ENCODE assay signal across 16 cellular contexts in genomic region chr13:49185264-49185663, GRCh38. TPM values are rescaled to one million over a fixed set of nuclear protein-coding genes. Genes with fewer than 3 reads are reported as not detected.
DNase-seq lines count a peak whose midpoint lies in the region; ATAC-seq, FAIRE-seq and TF ChIP-seq lines count a peak whose summit lies in the region.
"Had no signal": no experiment of that assay in that cellular context is flagged by ENCODE, and none has a peak within 500 bp of the region (broad histone marks: within the 10 kb centered on the region; RNA-seq: fewer than 3 reads in every experiment).

No MANE protein-coding gene starts in this region.

- no peaks in the 10 kb centered on the region for H3K27me3 Mint-ChIP-seq in activated CD8-positive, alpha-beta T cell treated with anti-CD3 and anti-CD28 coated beads for 36 hours
- no peaks in the 10 kb centered on the region for H3K27me3 Mint-ChIP-seq in activated CD8-positive, alpha-beta T cell treated with anti-CD3 and anti-CD28 coated beads, Interleukin-2, amount 10 ng/mL, durations not matched to agents 7 days and 5 days (ENCODE audit: low read depth)
- no peaks in the 10 kb centered on the region for H3K27me3 Mint-ChIP-seq in stimulated activated memory B cell treated with anti-CD40 and anti-IgM and Interleukin-4, amounts not matched to agents 10 μg/mL and 1 μg/mL and 100 μg/mL, for 72 hours

- H3K4me1 Mint-ChIP-seq in activated CD8-positive, alpha-beta T cell treated with anti-CD3 and anti-CD28 coated beads for 36 hours (ENCODE audit: low read depth), result peaks cover 13% of the 10 kb centered on the region
- peaks cover 17% of the 10 kb centered on the region for H3K4me1 Mint-ChIP-seq in activated CD8-positive, alpha-beta T cell treated with anti-CD3 and anti-CD28 coated beads, Interleukin-2, amount 10 ng/mL, durations not matched to agents 7 days and 5 days (ENCODE audit: low read depth)
- H3K4me1 Mint-ChIP-seq in stimulated activated memory B cell treated with anti-CD40 and anti-IgM and Interleukin-4, amounts not matched to agents 10 μg/mL and 1 μg/mL and 100 μg/mL, for 72 hours, result no peaks in the 10 kb centered on the region

- H3K79me2 ChIP-seq in GM12878 (ENCODE audit: control insufficient read depth, insufficient read depth, low read length), result no peaks in the 10 kb centered on the region

- in situ Hi-C loops in GM12878 (cut with MboI), result no loop called here

- no peak overlapping the region for H3K9ac ChIP-seq in GM12878 (ENCODE audit: control insufficient read depth, insufficient read depth, low read length)

- H3K36me3 ChIP-seq in GM12878 (ENCODE audit: control insufficient read depth in 2 of 2, insufficient read depth in 2 of 2, low read length in 1 of 2), result peaks cover 0 to 17% of the 10 kb centered on the region in 2 experiments; a peak in 3 of 4 replicates
- no peaks in the 10 kb centered on the region for H3K36me3 ChIP-seq in WERI-Rb-1

- BruUV-seq in GM12878 (replicated peaks; lab: Mats Ljungman, UMichigan), result no TSS peak

- peaks cover 32% of the 10 kb centered on the region for H3K36me3 Mint-ChIP-seq in activated CD8-positive, alpha-beta T cell treated with anti-CD3 and anti-CD28 coated beads for 36 hours (ENCODE audit: low read depth)
- H3K36me3 Mint-ChIP-seq in activated CD8-positive, alpha-beta T cell treated with anti-CD3 and anti-CD28 coated beads, Interleukin-2, amount 10 ng/mL, durations not matched to agents 7 days and 5 days (ENCODE audit: low read depth), result peaks cover 46% of the 10 kb centered on the region
- H3K36me3 Mint-ChIP-seq in stimulated activated memory B cell treated with anti-CD40 and anti-IgM and Interleukin-4, amounts not matched to agents 10 μg/mL and 1 μg/mL and 100 μg/mL, for 72 hours, result peaks cover 17% of the 10 kb centered on the region

- CTCF ChIA-PET in activated CD8-positive, alpha-beta T cell treated with anti-CD3 and anti-CD28 coated beads for 36 hours (lab: Charles Lee), result interaction anchor here (1.5 kb wide), 1 partner anchor 215 kb away, joined by 3 read pairs; no protein-coding TSS in a partner anchor
- CTCF ChIA-PET in activated CD8-positive, alpha-beta T cell treated with anti-CD3 and anti-CD28 coated beads, Interleukin-2, amount 10 ng/mL, durations not matched to agents 7 days and 5 days (lab: Charles Lee), result interaction anchor here (1.2 kb wide), 1 partner anchor 30 kb away, joined by 3 read pairs; no protein-coding TSS in a partner anchor
- CTCF ChIA-PET in GM12878 (lab: Yijun Ruan, JAX), result interaction anchor here (0.9 kb wide), 1 partner anchor 11 kb away, joined by 3 read pairs; no protein-coding TSS in a partner anchor

- H2AFZ ChIP-seq in GM12878 (ENCODE audit: control insufficient read depth, low read depth, low read length), result no peak overlapping the region

- SMC1A ChIA-PET in GM12878 (lab: Charles Lee; ENCODE audit: uncharacterized antibody, unreplicated experiment), result interaction anchor here (0.5 to 0.7 kb wide), 2 partner anchors 197 to 1758 kb away, joined by 3 read pairs; no protein-coding TSS in a partner anchor

- H3K27me3 ChIP-seq in HL-60 (ENCODE audit: insufficient read depth, poor library complexity, severe bottlenecking) (no peaks in the 10 kb centered on the region), GM12878 (replicated peaks in 1 of 2; ENCODE audit: control insufficient read depth in 2 of 2, insufficient read depth in 2 of 2, low read length in 1 of 2) (no peaks in the 10 kb centered on the region), WERI-Rb-1 (ENCODE audit: insufficient read depth, low read depth, severe bottlenecking) (no peaks in the 10 kb centered on the region)
- H3K27me3 ChIP-seq: dorsolateral prefrontal cortex, foreskin keratinocyte, pancreas, thyroid gland had no signal

- H3K4me3 ChIP-seq in HL-60 (replicated peaks; ENCODE audit: insufficient read depth, low read length), result no peak overlapping the region
- no peak overlapping the region for H3K4me3 ChIP-seq in GM12878
- no peak overlapping the region for H3K4me3 ChIP-seq in WERI-Rb-1 (ENCODE audit: low read depth, low read length)
- H3K4me3 ChIP-seq: dorsolateral prefrontal cortex, pancreas, thyroid gland had no signal

- 0% methylated on average over 1 of the region's 1 CpG for WGBS in GM12878 (ENCODE audit: insufficient coverage, insufficient replicate concordance, low lambda C conversion rate, missing lambda C conversion rate)

- POLR2A ChIA-PET in activated CD8-positive, alpha-beta T cell treated with anti-CD3 and anti-CD28 coated beads for 36 hours (lab: Charles Lee), result no interaction called here
- POLR2A ChIA-PET in activated CD8-positive, alpha-beta T cell treated with anti-CD3 and anti-CD28 coated beads, Interleukin-2, amount 10 ng/mL, durations not matched to agents 7 days and 5 days (lab: Charles Lee), result no interaction called here
- POLR2A ChIA-PET in GM12878 (lab: Charles Lee), result interaction anchor here (0.8 kb wide), 1 partner anchor 1167 kb away, joined by 3 read pairs; no protein-coding TSS in a partner anchor

- H3K4me2 ChIP-seq in GM12878 (ENCODE audit: control insufficient read depth, insufficient read depth), result no peak overlapping the region

- no peak for FAIRE-seq in GM12878 (lab: Jason Lieb, UNC)

- H3K9me3 Mint-ChIP-seq in activated CD8-positive, alpha-beta T cell treated with anti-CD3 and anti-CD28 coated beads for 36 hours, result no peaks in the 10 kb centered on the region
- H3K9me3 Mint-ChIP-seq in activated CD8-positive, alpha-beta T cell treated with anti-CD3 and anti-CD28 coated beads, Interleukin-2, amount 10 ng/mL, durations not matched to agents 7 days and 5 days (ENCODE audit: insufficient read depth), result no peaks in the 10 kb centered on the region
- no peaks in the 10 kb centered on the region for H3K9me3 Mint-ChIP-seq in stimulated activated memory B cell treated with anti-CD40 and anti-IgM and Interleukin-4, amounts not matched to agents 10 μg/mL and 1 μg/mL and 100 μg/mL, for 72 hours

- no peak for TF ChIP-seq RAD21 in GM12878 (IDR thresholded peaks at IDR 0.05; ENCODE audit: insufficient read depth, low read depth, low read length)

- H3K27ac ChIP-seq in HL-60 (replicated peaks) (no peak overlapping the region), GM12878 (ENCODE audit: control insufficient read depth, insufficient read depth) (no peak overlapping the region), WERI-Rb-1 (no peak overlapping the region)
- H3K27ac ChIP-seq: dorsolateral prefrontal cortex, foreskin keratinocyte, pancreas, thyroid gland had no signal

- no peak for TF ChIP-seq CTCF in activated CD8-positive, alpha-beta T cell treated with anti-CD3 and anti-CD28 coated beads for 36 hours (IDR thresholded peaks at IDR 0.05)
- no peak for TF ChIP-seq CTCF in HL-60 (IDR thresholded peaks at IDR 0.05; ENCODE audit: insufficient read depth, low read length)
- no peak for TF ChIP-seq CTCF in GM12878 (IDR thresholded peaks at IDR 0.05 in 2 of 3, conservative IDR thresholded peaks at IDR 0.05 in 1 of 3; ENCODE audit: control insufficient read depth in 2 of 3, extremely low read depth in 1 of 3, insufficient read depth in 1 of 3, low read depth in 3 of 3, low read length in 3 of 3)
- no peak for TF ChIP-seq CTCF in WERI-Rb-1 (IDR thresholded peaks at IDR 0.05; ENCODE audit: low read depth, low read length)

- no peaks in the 10 kb centered on the region for H3K4me1 ChIP-seq in GM12878 (ENCODE audit: control insufficient read depth, insufficient read depth, low read length)
- H3K4me1 ChIP-seq: foreskin keratinocyte, pancreas, thyroid gland had no signal

- H4K20me1 ChIP-seq in GM12878 (ENCODE audit: control insufficient read depth, insufficient read depth), result no peaks in the 10 kb centered on the region

- no peak for DNase-seq in activated CD8-positive, alpha-beta T cell treated with anti-CD3 and anti-CD28 coated beads for 36 hours
- no peak for DNase-seq in activated CD8-positive, alpha-beta T cell treated with anti-CD3 and anti-CD28 coated beads, Interleukin-2, amount 10 ng/mL, durations not matched to agents 7 days and 5 days
- DNase-seq in HL-60 (ENCODE audit: low read depth in 1 of 2, low spot score in 1 of 2) (peak; percentile 15 to 32), GM12878 (ENCODE audit: low read depth, low spot score) (peak; percentile 12), HuH-7 (ENCODE audit: low spot score) (no peak), WERI-Rb-1 (no peak)
- DNase-seq: ACHN; dorsolateral prefrontal cortex; foreskin keratinocyte; midbrain; NCI-H2029 treated with DMSO at 0.1 percent for 48 hours; pancreas; stimulated activated CD4-positive, alpha-beta T cell treated with anti-CD3 and anti-CD28 coated beads, Interleukin-12 subunit alpha, Interleukin-12 subunit beta, amount 100 ng/mL, for 4 hours; thyroid gland had no signal

- no peak for TF ChIP-seq POLR2A in GM12878 (IDR thresholded peaks at IDR 0.05; ENCODE audit: low read depth, low read length)

- TF ChIP-seq EP300 in GM12878 (IDR thresholded peaks at IDR 0.05; ENCODE audit: borderline replicate concordance in 1 of 2, control insufficient read depth in 1 of 2, low read depth in 2 of 2, low read length in 2 of 2), result no peak

- RAD21 ChIA-PET in GM12878 (lab: Charles Lee; ENCODE audit: unreplicated experiment), result no interaction called here

- peak; percentile 13 for ATAC-seq in activated CD8-positive, alpha-beta T cell treated with anti-CD3 and anti-CD28 coated beads for 36 hours
- no peak for ATAC-seq in activated CD8-positive, alpha-beta T cell treated with anti-CD3 and anti-CD28 coated beads, Interleukin-2, amount 10 ng/mL, durations not matched to agents 7 days and 5 days
- ATAC-seq in GM12878 (peak; percentile 34; the same call in 2 of the 3 replicates), HG03045 (IDR thresholded peaks at IDR 0.05; ENCODE audit: unreplicated experiment) (no peak)
- ATAC-seq in stimulated activated memory B cell treated with anti-CD40 and anti-IgM and Interleukin-4, amounts not matched to agents 10 μg/mL and 1 μg/mL and 100 μg/mL, for 72 hours, result peak; percentile 95
- ATAC-seq: foreskin keratinocyte had no signal

- peak overlapping the region; percentile 77 for H3K27ac Mint-ChIP-seq in activated CD8-positive, alpha-beta T cell treated with anti-CD3 and anti-CD28 coated beads for 36 hours
- H3K27ac Mint-ChIP-seq in activated CD8-positive, alpha-beta T cell treated with anti-CD3 and anti-CD28 coated beads, Interleukin-2, amount 10 ng/mL, durations not matched to agents 7 days and 5 days, result no peak overlapping the region
- no peak overlapping the region for H3K27ac Mint-ChIP-seq in stimulated activated memory B cell treated with anti-CD40 and anti-IgM and Interleukin-4, amounts not matched to agents 10 μg/mL and 1 μg/mL and 100 μg/mL, for 72 hours

- intact Hi-C loops in activated CD8-positive, alpha-beta T cell treated with anti-CD3 and anti-CD28 coated beads for 36 hours (cut with micrococcal nuclease), result no loop called here
- intact Hi-C loops in GM12878 (cut with micrococcal nuclease; ENCODE audit: unreplicated experiment), result no loop called here

- no peak overlapping the region for H3K4me3 Mint-ChIP-seq in activated CD8-positive, alpha-beta T cell treated with anti-CD3 and anti-CD28 coated beads for 36 hours
- no peak overlapping the region for H3K4me3 Mint-ChIP-seq in activated CD8-positive, alpha-beta T cell treated with anti-CD3 and anti-CD28 coated beads, Interleukin-2, amount 10 ng/mL, durations not matched to agents 7 days and 5 days
- H3K4me3 Mint-ChIP-seq in stimulated activated memory B cell treated with anti-CD40 and anti-IgM and Interleukin-4, amounts not matched to agents 10 μg/mL and 1 μg/mL and 100 μg/mL, for 72 hours, result no peak overlapping the region

- no peaks in the 10 kb centered on the region for H3K9me3 ChIP-seq in GM12878 (replicated peaks; ENCODE audit: control insufficient read depth, insufficient read depth, low read length)
- H3K9me3 ChIP-seq in WERI-Rb-1 (ENCODE audit: severe bottlenecking), result no peaks in the 10 kb centered on the region
- H3K9me3 ChIP-seq: pancreas, thyroid gland had no signal

RNA-seq across cellular contexts. Expression of gene MLNR, which starts 34.9 kb away (rescaled TPM):
- not detected for total RNA-seq in activated CD8-positive, alpha-beta T cell treated with anti-CD3 and anti-CD28 coated beads for 36 hours
- not detected for total RNA-seq in activated CD8-positive, alpha-beta T cell treated with anti-CD3 and anti-CD28 coated beads, Interleukin-2, amount 10 ng/mL, durations not matched to agents 7 days and 5 days
- total RNA-seq in GM12878 (2013; cell fraction: nucleolus; rRNA removed), result not detected in 2 replicates
- total RNA-seq in GM12878 (2014; rRNA removed), result not detected in 2 replicates
- total RNA-seq in GM12878 (2014; rRNA removed; fragmentation: Illumina TruSeq; extraction: Trizol), result not detected in 2 replicates
- not detected in 2 replicates for total RNA-seq in GM12878 (2021)
- polyA plus RNA-seq in GM12878 (2011; ENCODE audit: low read depth), result not detected
- polyA plus RNA-seq in GM12878 (2011; rRNA removed), result not detected in 2 replicates
- not detected in 2 replicates for polyA plus RNA-seq in GM12878 (2011; cell fraction: cytosol; rRNA removed)
- polyA plus RNA-seq in GM12878 (2011; cell fraction: nucleus; rRNA removed), result not detected in 2 replicates
- polyA plus RNA-seq in GM12878 (2012), result not detected in 2 replicates
- polyA plus RNA-seq in GM12878 (2014; fragmentation: Illumina TruSeq; extraction: Trizol), result not detected in 2 replicates
- polyA plus RNA-seq in GM12878 (2014; fragmentation: Nextera tagmentation; extraction: Ambion mirVana), result not detected
- not detected in 2 replicates for polyA plus RNA-seq in GM12878 (2014; rRNA removed)
- polyA plus RNA-seq in GM12878 (2016; fragmentation: Nextera tagmentation; extraction: Ambion mirVana), result not detected
- polyA minus RNA-seq in GM12878 (2011; rRNA and poly(A)+ RNA removed), result not detected in 2 replicates
- not detected in 2 replicates for polyA minus RNA-seq in GM12878 (2011; cell fraction: cytosol; rRNA and poly(A)+ RNA removed)
- polyA minus RNA-seq in GM12878 (2011; cell fraction: nucleus; rRNA and poly(A)+ RNA removed), result not detected in 2 replicates
- total RNA-seq: dorsolateral prefrontal cortex, foreskin keratinocyte, pancreas had no signal
- polyA plus RNA-seq: foreskin keratinocyte, pancreas had no signal

Comparison
In these comparisons a context has a peak if more than half of its experiments do, and no peak if none do; other contexts are left out.
1. ATAC-seq: peak in activated CD8-positive, alpha-beta T cell treated with anti-CD3 and anti-CD28 coated beads for 36 hours (single experiment), GM12878 (single experiment) and stimulated activated memory B cell treated with anti-CD40 and anti-IgM and Interleukin-4, amounts not matched to agents 10 μg/mL and 1 μg/mL and 100 μg/mL, for 72 hours (single experiment); none in activated CD8-positive, alpha-beta T cell treated with anti-CD3 and anti-CD28 coated beads, Interleukin-2, amount 10 ng/mL, durations not matched to agents 7 days and 5 days (single experiment) and HG03045 (single experiment).
2. DNase-seq: peak in HL-60 (2 of 2) and GM12878 (single experiment); none in activated CD8-positive, alpha-beta T cell treated with anti-CD3 and anti-CD28 coated beads for 36 hours (single experiment), activated CD8-positive, alpha-beta T cell treated with anti-CD3 and anti-CD28 coated beads, Interleukin-2, amount 10 ng/mL, durations not matched to agents 7 days and 5 days (single experiment), HuH-7 (single experiment) and WERI-Rb-1 (single experiment).